ENCODE assay signal across 28 cellular contexts in genomic region chr3:16836505-16837237, GRCh38. TPM values are rescaled to one million over a fixed set of nuclear protein-coding genes. Genes with fewer than 3 reads are reported as not detected.
A peak's percentile ranks its signal among the peaks of the same experiment; 100 is the strongest.
DNase-seq lines count a peak whose midpoint lies in the region; ATAC-seq and TF ChIP-seq lines count a peak whose summit lies in the region.
"Had no signal": no experiment of that assay in that cellular context is flagged by ENCODE, and none has a peak within 500 bp of the region (broad histone marks: within the 10 kb centered on the region; RNA-seq: fewer than 3 reads in every experiment).

No MANE protein-coding gene starts in this region.

- no peak for TF ChIP-seq CTCF in right atrium auricular region (IDR thresholded peaks at IDR 0.05)

- 64% methylated on average over 4 of the region's 4 CpGs for WGBS in right cardiac atrium

- H3K36me3 ChIP-seq in right atrium auricular region, result no peaks in the 10 kb centered on the region
- no peaks in the 10 kb centered on the region for H3K36me3 ChIP-seq in adipocyte (ENCODE audit: control insufficient read depth, insufficient read depth, low read length, severe bottlenecking)
- H3K36me3 ChIP-seq: HAP-1, lower lobe of right lung, prostate gland, SJCRH30 had no signal

- no peak overlapping the region for H3K9ac ChIP-seq in adipocyte (ENCODE audit: low read length)

- H3K27ac ChIP-seq in right atrium auricular region, result peak overlapping the region; percentile 65 to 83
- H3K27ac ChIP-seq in right cardiac atrium (ENCODE audit: low read length), result no peak overlapping the region
- H3K27ac ChIP-seq: hepatocyte, lower lobe of right lung, prostate gland, SJCRH30, skin epidermis, testis had no signal

- H3K27me3 ChIP-seq in right atrium auricular region (no peaks in the 10 kb centered on the region), right cardiac atrium (ENCODE audit: control insufficient read depth, insufficient read depth) (no peaks in the 10 kb centered on the region), adipocyte (replicated peaks; ENCODE audit: control insufficient read depth, insufficient read depth, low read length) (no peaks in the 10 kb centered on the region)
- H3K27me3 ChIP-seq: hepatocyte, SJCRH30, testis had no signal

- H3K4me1 ChIP-seq in right atrium auricular region (peaks cover 0 to 46% of the 10 kb centered on the region in 2 donors), right cardiac atrium (ENCODE audit: control insufficient read depth, insufficient read depth, low read length) (peaks cover 4% of the 10 kb centered on the region), adipocyte (ENCODE audit: control insufficient read depth, insufficient read depth, low read length) (peaks cover 5% of the 10 kb centered on the region)
- H3K4me1 ChIP-seq: prostate gland had no signal

- H3K4me3 ChIP-seq in right atrium auricular region (no peak overlapping the region), right cardiac atrium (ENCODE audit: low read length) (no peak overlapping the region), adipocyte (ENCODE audit: low read length) (no peak overlapping the region)
- H3K4me3 ChIP-seq: HAP-1, hepatocyte, lower lobe of right lung, prostate gland, SJCRH30, skin epidermis, testis had no signal

- intact Hi-C loops in right cardiac atrium (cut with DNase I), result no loop called here

- ATAC-seq in right cardiac atrium, result no peak
- ATAC-seq in SK-N-SH treated with all-trans-retinoic acid at 6 μM for 48 hours, result no peak
- ATAC-seq in GM21717 (IDR thresholded peaks at IDR 0.05; ENCODE audit: unreplicated experiment), result no peak
- no peak for ATAC-seq in HG03097 (IDR thresholded peaks at IDR 0.05; ENCODE audit: low FRiP score, unreplicated experiment)
- ATAC-seq: activated CD8-positive, alpha-beta memory T cell treated with anti-CD3 and anti-CD28 coated beads, Interleukin-2, amount 10 ng/mL, durations not matched to agents 7 days and 5 days; activated T-cell treated with anti-CD3 and anti-CD28 coated beads, Interleukin-2, amount 50 U/mL, for 4 hours; effector memory CD8-positive, alpha-beta T cell; esophagus mucosa; lower lobe of right lung; naive thymus-derived CD8-positive, alpha-beta T cell had no signal

- DNase-seq in right atrium auricular region (ENCODE audit: low spot score) (no peak), right cardiac atrium (no peak), adipocyte (ENCODE audit: low read depth) (peak; percentile 11), hepatic stellate cell (ENCODE audit: low spot score) (peak; percentile 9), DMS79 (lab: John Stamatoyannopoulos, UW) (no peak)
- DNase-seq: activated CD8-positive, alpha-beta memory T cell treated with anti-CD3 and anti-CD28 coated beads, Interleukin-2, amount 10 ng/mL, durations not matched to agents 7 days and 5 days; activated gamma-delta T cell; activated T-cell treated with anti-CD3 and anti-CD28 coated beads, Interleukin-2, amount 50 U/mL, for 4 hours; CD4-positive, alpha-beta T cell; central memory CD4-positive, alpha-beta T cell; effector memory CD8-positive, alpha-beta T cell; midbrain; naive thymus-derived CD8-positive, alpha-beta T cell; NCI-H1092 treated with DMSO at 0.1 percent for 48 hours; NCI-H1694 treated with DMSO at 0.1 percent for 48 hours; NCI-H446; NCI-H748 treated with DMSO at 0.1 percent for 48 hours; testis had no signal

- H3K9me3 ChIP-seq in right atrium auricular region, result no peaks in the 10 kb centered on the region
- no peaks in the 10 kb centered on the region for H3K9me3 ChIP-seq in right cardiac atrium (ENCODE audit: control insufficient read depth, low read length)
- no peaks in the 10 kb centered on the region for H3K9me3 ChIP-seq in adipocyte (ENCODE audit: control insufficient read depth, low read length)
- H3K9me3 ChIP-seq: HAP-1, lower lobe of right lung, prostate gland, SJCRH30, testis had no signal

TF ChIP-seq in SK-N-SH treated with all-trans-retinoic acid at 6 μM for 48 hours, 23 proteins besides CTCF, POLR2A, EP300 and RAD21:
- TF ChIP-seq CSDC2 (CRISPR knock-in tag; IDR thresholded peaks at IDR 0.05), result no peak
- no peak for TF ChIP-seq POU6F1 (CRISPR knock-in tag; IDR thresholded peaks at IDR 0.05; ENCODE audit: borderline replicate concordance, low read depth)
- TF ChIP-seq ZNF565 (CRISPR knock-in tag; conservative IDR thresholded peaks at IDR 0.05; ENCODE audit: low read depth), result no peak
- no peak for TF ChIP-seq ZFP3 (CRISPR knock-in tag; IDR thresholded peaks at IDR 0.05)
- no peak for TF ChIP-seq ZNF8 (CRISPR knock-in tag; IDR thresholded peaks at IDR 0.05)
- TF ChIP-seq BACH2 (CRISPR knock-in tag; IDR thresholded peaks at IDR 0.05; ENCODE audit: borderline replicate concordance), result no peak
- no peak for TF ChIP-seq CSRNP3 (CRISPR knock-in tag; IDR thresholded peaks at IDR 0.05)
- no peak for TF ChIP-seq PATZ1 (CRISPR knock-in tag; IDR thresholded peaks at IDR 0.05; ENCODE audit: borderline replicate concordance)
- no peak for TF ChIP-seq ESRRG (CRISPR knock-in tag; IDR thresholded peaks at IDR 0.05)
- no peak for TF ChIP-seq OSR1 (CRISPR knock-in tag; IDR thresholded peaks at IDR 0.05)
- TF ChIP-seq TOX (CRISPR knock-in tag; IDR thresholded peaks at IDR 0.05; ENCODE audit: borderline replicate concordance), result no peak
- no peak for TF ChIP-seq TSHZ2 (CRISPR knock-in tag; IDR thresholded peaks at IDR 0.05)
- no peak for TF ChIP-seq ZC3H10 (CRISPR knock-in tag; IDR thresholded peaks at IDR 0.05)

RNA-seq across cellular contexts. Expression of gene PLCL2, which starts 48.1 kb away (rescaled TPM):
- 10 to 100 TPM; 32.4 to 35.2 TPM for total RNA-seq in right atrium auricular region
- 10 to 100 TPM; 36.7 to 47.4 (median 37.0) TPM for total RNA-seq in right cardiac atrium
- polyA plus RNA-seq in right cardiac atrium, result 12.5 TPM

Comparison
In these comparisons a context has a peak if more than half of its experiments do, and no peak if none do; other contexts are left out.
1. DNase-seq: peak in adipocyte (single experiment) and hepatic stellate cell (single experiment); none in right atrium auricular region (single experiment), right cardiac atrium (0 of 3) and DMS79 (single experiment).